Comparison of ENCODE assay signal across 15 cellular contexts in genomic region chr9:115694991-115695390, GRCh38.
DNase-seq lines count a peak whose midpoint lies in the region; TF ChIP-seq lines count a peak whose summit lies in the region.
"Had no signal": no experiment of that assay in that cellular context is flagged by ENCODE, and none has a peak within 500 bp of the region (broad histone marks: within the 10 kb centered on the region; RNA-seq: fewer than 3 reads in every experiment).

No MANE protein-coding gene starts in this region.

- peaks cover 49% of the 10 kb centered on the region for H3K4me1 ChIP-seq in ACC112 (ENCODE audit: control insufficient read depth, insufficient read depth, low read length, unreplicated experiment)
- H3K4me1 ChIP-seq: Caco-2, HAP-1 had no signal

- H3K36me3 ChIP-seq in ACC112 (ENCODE audit: insufficient read depth, low read length) (no peaks in the 10 kb centered on the region), SK-N-MC (ENCODE audit: insufficient read depth, low read length) (peaks cover 8% of the 10 kb centered on the region; the same call in 1 of the 2 replicates)
- H3K36me3 ChIP-seq: HAP-1 had no signal

- no peaks in the 10 kb centered on the region for H3K4me1 Mint-ChIP-seq in activated naive CD8-positive, alpha-beta T cell treated with anti-CD3 and anti-CD28 coated beads for 36 hours
- H3K4me1 Mint-ChIP-seq: B cell; CD4-positive, CD25-positive, alpha-beta regulatory T cell had no signal

- H3K9ac ChIP-seq in SK-N-MC (ENCODE audit: insufficient read length), result no peak overlapping the region

- DNase-seq in SK-N-MC (ENCODE audit: low read depth, low spot score), result no peak
- peak; percentile 12 for DNase-seq in epithelial cell of esophagus (ENCODE audit: low read depth)
- DNase-seq in renal cortical epithelial cell (ENCODE audit: low read depth), result peak; percentile 23
- no peak for DNase-seq in ACHN
- no peak for DNase-seq in activated naive CD8-positive, alpha-beta T cell treated with anti-CD3 and anti-CD28 coated beads for 36 hours
- no peak for DNase-seq in 8988T
- DNase-seq: Caco-2; CD4-positive, CD25-positive, alpha-beta regulatory T cell; NCI-H1436; NCI-H2029 treated with DMSO at 0.1 percent for 48 hours; NCI-H510A; NCI-H82 had no signal

- H3K4me3 ChIP-seq in ACC112 (ENCODE audit: low read depth, low read length) (no peak overlapping the region), SK-N-MC (no peak overlapping the region), epithelial cell of esophagus (ENCODE audit: low read length) (no peak overlapping the region)
- H3K4me3 ChIP-seq: HAP-1 had no signal

- no peak overlapping the region for H3K27ac Mint-ChIP-seq in activated naive CD8-positive, alpha-beta T cell treated with anti-CD3 and anti-CD28 coated beads for 36 hours
- H3K27ac Mint-ChIP-seq: B cell; CD4-positive, CD25-positive, alpha-beta regulatory T cell had no signal

- no peaks in the 10 kb centered on the region for H3K27me3 ChIP-seq in ACC112 (ENCODE audit: insufficient read depth, low read length)

- no peaks in the 10 kb centered on the region for H3K36me3 Mint-ChIP-seq in activated naive CD8-positive, alpha-beta T cell treated with anti-CD3 and anti-CD28 coated beads for 36 hours
- H3K36me3 Mint-ChIP-seq: CD4-positive, CD25-positive, alpha-beta regulatory T cell had no signal

- H3K27ac ChIP-seq in ACC112 (ENCODE audit: low read depth, low read length), result peak overlapping the region; percentile 98
- peak overlapping the region; percentile 43; the same call in 1 of the 2 replicates for H3K27ac ChIP-seq in SK-N-MC

- no peak overlapping the region for H2AFZ ChIP-seq in ACC112 (ENCODE audit: low read length, unreplicated experiment)

- H3K79me2 ChIP-seq in ACC112 (ENCODE audit: control insufficient read depth, insufficient read depth, low read length, unreplicated experiment), result no peaks in the 10 kb centered on the region

- no peak for TF ChIP-seq CTCF in epithelial cell of esophagus (IDR thresholded peaks at IDR 0.05; ENCODE audit: insufficient read depth, low read depth, low read length, missing control alignments)

- H3K4me3 Mint-ChIP-seq in activated naive CD8-positive, alpha-beta T cell treated with anti-CD3 and anti-CD28 coated beads for 36 hours, result no peak overlapping the region
- H3K4me3 Mint-ChIP-seq: B cell; CD4-positive, CD25-positive, alpha-beta regulatory T cell had no signal

- peaks cover 3% of the 10 kb centered on the region for H3K27me3 Mint-ChIP-seq in activated naive CD8-positive, alpha-beta T cell treated with anti-CD3 and anti-CD28 coated beads for 36 hours
- H3K27me3 Mint-ChIP-seq: B cell; CD4-positive, CD25-positive, alpha-beta regulatory T cell had no signal

- in situ Hi-C loops in ACHN (cut with HindIII; ENCODE audit: low pct_ligation_motif_present, low pct_unique_long_range_greater_than_20kb, low sequenced_read_pairs), result no loop called here

- H3K9me3 ChIP-seq in SK-N-MC (ENCODE audit: low read depth, low read length), result no peaks in the 10 kb centered on the region; the same call in 1 of the 2 replicates
- H3K9me3 ChIP-seq: Caco-2, HAP-1 had no signal

- no peaks in the 10 kb centered on the region for H3K9me3 Mint-ChIP-seq in activated naive CD8-positive, alpha-beta T cell treated with anti-CD3 and anti-CD28 coated beads for 36 hours

Comparison
In these comparisons a context has a peak if more than half of its experiments do, and no peak if none do; other contexts are left out.
1. DNase-seq: peak in epithelial cell of esophagus (single experiment) and renal cortical epithelial cell (single experiment); none in SK-N-MC (single experiment), ACHN (single experiment), activated naive CD8-positive, alpha-beta T cell treated with anti-CD3 and anti-CD28 coated beads for 36 hours (single experiment) and 8988T (single experiment).